ENCODE assay signal across 1 cellular context in the genomic region with DNA sequence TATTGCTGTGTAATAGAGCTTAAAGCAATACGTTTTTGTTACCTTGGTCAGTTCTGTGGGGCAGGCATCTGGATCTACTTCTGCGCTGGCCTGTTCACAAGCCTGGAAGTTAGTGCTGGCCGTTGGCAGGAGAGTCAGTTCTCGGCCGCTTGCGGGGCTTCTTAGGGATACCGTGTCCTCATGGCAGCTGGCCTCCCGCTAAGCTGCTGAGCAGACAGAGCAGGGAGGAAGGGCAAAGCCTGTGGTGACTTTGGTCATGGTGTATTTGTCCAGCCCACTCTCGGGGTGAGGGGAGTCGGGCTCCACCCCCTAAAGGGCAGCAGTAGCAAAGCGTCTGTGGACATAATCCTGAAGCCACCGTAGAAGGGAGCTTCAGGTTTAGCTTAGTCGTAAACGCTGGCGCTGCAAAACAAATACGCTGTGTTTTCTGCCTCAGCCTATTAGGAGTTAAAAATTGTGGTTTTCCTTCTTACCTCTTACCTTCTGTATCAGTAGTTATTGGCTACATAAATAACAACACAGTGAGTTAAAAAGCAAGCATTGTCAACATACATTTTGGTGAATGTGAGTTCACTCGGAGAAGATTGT.
A peak's percentile ranks its signal among the peaks of the same experiment; 100 is the strongest.
TF ChIP-seq lines count a peak whose summit lies in the region.

No MANE protein-coding gene starts in this region.

TF ChIP-seq in HepG2, 621 proteins besides CTCF, POLR2A, EP300 and RAD21 (continued from another document):
- TF ChIP-seq, protein P1, sequence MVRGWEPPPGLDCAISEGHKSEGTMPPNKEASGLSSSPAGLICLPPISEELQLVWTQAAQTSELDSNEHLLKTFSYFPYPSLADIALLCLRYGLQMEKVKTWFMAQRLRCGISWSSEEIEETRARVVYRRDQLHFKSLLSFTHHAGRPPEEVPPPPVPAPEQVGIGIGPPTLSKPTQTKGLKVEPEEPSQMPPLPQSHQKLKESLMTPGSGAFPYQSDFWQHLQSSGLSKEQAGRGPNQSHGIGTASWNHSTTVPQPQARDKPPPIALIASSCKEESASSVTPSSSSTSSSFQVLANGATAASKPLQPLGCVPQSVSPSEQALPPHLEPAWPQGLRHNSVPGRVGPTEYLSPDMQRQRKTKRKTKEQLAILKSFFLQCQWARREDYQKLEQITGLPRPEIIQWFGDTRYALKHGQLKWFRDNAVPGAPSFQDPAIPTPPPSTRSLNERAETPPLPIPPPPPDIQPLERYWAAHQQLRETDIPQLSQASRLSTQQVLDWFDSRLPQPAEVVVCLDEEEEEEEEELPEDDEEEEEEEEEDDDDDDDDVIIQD (CRISPR knock-in tag; IDR thresholded peaks at IDR 0.05; ENCODE audit: low read depth): 0 out of 2 replicates have a peak, but pooled peaks have one; percentile 46
- TF ChIP-seq ZBTB38 (CRISPR knock-in tag; IDR thresholded peaks at IDR 0.05) (peak; percentile 83), POGZ (CRISPR knock-in tag; IDR thresholded peaks at IDR 0.05) (peak; percentile 53; the same call in 1 of the 2 replicates), MYC (CRISPR knock-in tag; IDR thresholded peaks at IDR 0.05; ENCODE audit: borderline replicate concordance) (peak; percentile 19; the same call in 1 of the 2 replicates), HNRNPL (IDR thresholded peaks at IDR 0.05; ENCODE audit: low read depth, low read length) (no peak), ZNF790 (CRISPR knock-in tag; IDR thresholded peaks at IDR 0.05; ENCODE audit: borderline replicate concordance) (no peak), CBX5 (CRISPR knock-in tag; IDR thresholded peaks at IDR 0.05; ENCODE audit: borderline replicate concordance) (no peak), SKI (IDR thresholded peaks at IDR 0.05; ENCODE audit: partially characterized antibody) (peak; percentile 24), KMT2A (CRISPR knock-in tag; IDR thresholded peaks at IDR 0.05) (peak; percentile 78), SOX6 (IDR thresholded peaks at IDR 0.05) (no peak), SOX6 (CRISPR knock-in tag; IDR thresholded peaks at IDR 0.05) (0 out of 2 replicates have a peak, but pooled peaks have one; percentile 24), KLF6 (CRISPR knock-in tag; IDR thresholded peaks at IDR 0.05) (0 out of 2 replicates have a peak, but pooled peaks have one; percentile 30), NR2F6 (IDR thresholded peaks at IDR 0.05) (no peak), NR2F6 (CRISPR knock-in tag; IDR thresholded peaks at IDR 0.05) (no peak), PHB2 (IDR thresholded peaks at IDR 0.05; ENCODE audit: partially characterized antibody) (no peak), ZNF839 (CRISPR knock-in tag; IDR thresholded peaks at IDR 0.05; ENCODE audit: borderline replicate concordance) (no peak), SETDB1 (CRISPR knock-in tag; IDR thresholded peaks at IDR 0.05; ENCODE audit: borderline replicate concordance) (no peak), NFE2 (CRISPR knock-in tag; IDR thresholded peaks at IDR 0.05) (no peak), NCOA2 (CRISPR knock-in tag; IDR thresholded peaks at IDR 0.05) (0 out of 2 replicates have a peak, but pooled peaks have one; percentile 20), PITX1 (CRISPR knock-in tag; IDR thresholded peaks at IDR 0.05) (0 out of 2 replicates have a peak, but pooled peaks have one; percentile 39), GTF3A (CRISPR knock-in tag; conservative IDR thresholded peaks at IDR 0.05) (no peak), TMF1 (CRISPR knock-in tag; IDR thresholded peaks at IDR 0.05; ENCODE audit: low read depth) (no peak), ZMYM4 (CRISPR knock-in tag; IDR thresholded peaks at IDR 0.05) (peak; percentile 63; the same call in 1 of the 2 replicates), PHF21A (CRISPR knock-in tag; IDR thresholded peaks at IDR 0.05) (no peak)
- TF ChIP-seq, protein P2, sequence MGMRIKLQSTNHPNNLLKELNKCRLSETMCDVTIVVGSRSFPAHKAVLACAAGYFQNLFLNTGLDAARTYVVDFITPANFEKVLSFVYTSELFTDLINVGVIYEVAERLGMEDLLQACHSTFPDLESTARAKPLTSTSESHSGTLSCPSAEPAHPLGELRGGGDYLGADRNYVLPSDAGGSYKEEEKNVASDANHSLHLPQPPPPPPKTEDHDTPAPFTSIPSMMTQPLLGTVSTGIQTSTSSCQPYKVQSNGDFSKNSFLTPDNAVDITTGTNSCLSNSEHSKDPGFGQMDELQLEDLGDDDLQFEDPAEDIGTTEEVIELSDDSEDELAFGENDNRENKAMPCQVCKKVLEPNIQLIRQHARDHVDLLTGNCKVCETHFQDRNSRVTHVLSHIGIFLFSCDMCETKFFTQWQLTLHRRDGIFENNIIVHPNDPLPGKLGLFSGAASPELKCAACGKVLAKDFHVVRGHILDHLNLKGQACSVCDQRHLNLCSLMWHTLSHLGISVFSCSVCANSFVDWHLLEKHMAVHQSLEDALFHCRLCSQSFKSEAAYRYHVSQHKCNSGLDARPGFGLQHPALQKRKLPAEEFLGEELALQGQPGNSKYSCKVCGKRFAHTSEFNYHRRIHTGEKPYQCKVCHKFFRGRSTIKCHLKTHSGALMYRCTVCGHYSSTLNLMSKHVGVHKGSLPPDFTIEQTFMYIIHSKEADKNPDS (CRISPR knock-in tag; IDR thresholded peaks at IDR 0.05): no peak
- TF ChIP-seq, protein P3, sequence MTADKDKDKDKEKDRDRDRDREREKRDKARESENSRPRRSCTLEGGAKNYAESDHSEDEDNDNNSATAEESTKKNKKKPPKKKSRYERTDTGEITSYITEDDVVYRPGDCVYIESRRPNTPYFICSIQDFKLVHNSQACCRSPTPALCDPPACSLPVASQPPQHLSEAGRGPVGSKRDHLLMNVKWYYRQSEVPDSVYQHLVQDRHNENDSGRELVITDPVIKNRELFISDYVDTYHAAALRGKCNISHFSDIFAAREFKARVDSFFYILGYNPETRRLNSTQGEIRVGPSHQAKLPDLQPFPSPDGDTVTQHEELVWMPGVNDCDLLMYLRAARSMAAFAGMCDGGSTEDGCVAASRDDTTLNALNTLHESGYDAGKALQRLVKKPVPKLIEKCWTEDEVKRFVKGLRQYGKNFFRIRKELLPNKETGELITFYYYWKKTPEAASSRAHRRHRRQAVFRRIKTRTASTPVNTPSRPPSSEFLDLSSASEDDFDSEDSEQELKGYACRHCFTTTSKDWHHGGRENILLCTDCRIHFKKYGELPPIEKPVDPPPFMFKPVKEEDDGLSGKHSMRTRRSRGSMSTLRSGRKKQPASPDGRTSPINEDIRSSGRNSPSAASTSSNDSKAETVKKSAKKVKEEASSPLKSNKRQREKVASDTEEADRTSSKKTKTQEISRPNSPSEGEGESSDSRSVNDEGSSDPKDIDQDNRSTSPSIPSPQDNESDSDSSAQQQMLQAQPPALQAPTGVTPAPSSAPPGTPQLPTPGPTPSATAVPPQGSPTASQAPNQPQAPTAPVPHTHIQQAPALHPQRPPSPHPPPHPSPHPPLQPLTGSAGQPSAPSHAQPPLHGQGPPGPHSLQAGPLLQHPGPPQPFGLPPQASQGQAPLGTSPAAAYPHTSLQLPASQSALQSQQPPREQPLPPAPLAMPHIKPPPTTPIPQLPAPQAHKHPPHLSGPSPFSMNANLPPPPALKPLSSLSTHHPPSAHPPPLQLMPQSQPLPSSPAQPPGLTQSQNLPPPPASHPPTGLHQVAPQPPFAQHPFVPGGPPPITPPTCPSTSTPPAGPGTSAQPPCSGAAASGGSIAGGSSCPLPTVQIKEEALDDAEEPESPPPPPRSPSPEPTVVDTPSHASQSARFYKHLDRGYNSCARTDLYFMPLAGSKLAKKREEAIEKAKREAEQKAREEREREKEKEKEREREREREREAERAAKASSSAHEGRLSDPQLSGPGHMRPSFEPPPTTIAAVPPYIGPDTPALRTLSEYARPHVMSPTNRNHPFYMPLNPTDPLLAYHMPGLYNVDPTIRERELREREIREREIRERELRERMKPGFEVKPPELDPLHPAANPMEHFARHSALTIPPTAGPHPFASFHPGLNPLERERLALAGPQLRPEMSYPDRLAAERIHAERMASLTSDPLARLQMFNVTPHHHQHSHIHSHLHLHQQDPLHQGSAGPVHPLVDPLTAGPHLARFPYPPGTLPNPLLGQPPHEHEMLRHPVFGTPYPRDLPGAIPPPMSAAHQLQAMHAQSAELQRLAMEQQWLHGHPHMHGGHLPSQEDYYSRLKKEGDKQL (CRISPR knock-in tag; IDR thresholded peaks at IDR 0.05; ENCODE audit: low read depth): no peak
- TF ChIP-seq, protein P4, sequence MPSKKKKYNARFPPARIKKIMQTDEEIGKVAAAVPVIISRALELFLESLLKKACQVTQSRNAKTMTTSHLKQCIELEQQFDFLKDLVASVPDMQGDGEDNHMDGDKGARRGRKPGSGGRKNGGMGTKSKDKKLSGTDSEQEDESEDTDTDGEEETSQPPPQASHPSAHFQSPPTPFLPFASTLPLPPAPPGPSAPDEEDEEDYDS (CRISPR knock-in tag; IDR thresholded peaks at IDR 0.05): peak; percentile 34; the same call in 1 of the 2 replicates
- TF ChIP-seq, protein P5, sequence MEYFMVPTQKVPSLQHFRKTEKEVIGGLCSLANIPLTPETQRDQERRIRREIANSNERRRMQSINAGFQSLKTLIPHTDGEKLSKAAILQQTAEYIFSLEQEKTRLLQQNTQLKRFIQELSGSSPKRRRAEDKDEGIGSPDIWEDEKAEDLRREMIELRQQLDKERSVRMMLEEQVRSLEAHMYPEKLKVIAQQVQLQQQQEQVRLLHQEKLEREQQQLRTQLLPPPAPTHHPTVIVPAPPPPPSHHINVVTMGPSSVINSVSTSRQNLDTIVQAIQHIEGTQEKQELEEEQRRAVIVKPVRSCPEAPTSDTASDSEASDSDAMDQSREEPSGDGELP (IDR thresholded peaks at IDR 0.05; ENCODE audit: borderline replicate concordance, low read depth): peak; percentile 39; the same call in 1 of the 2 replicates
- TF ChIP-seq, protein P6, sequence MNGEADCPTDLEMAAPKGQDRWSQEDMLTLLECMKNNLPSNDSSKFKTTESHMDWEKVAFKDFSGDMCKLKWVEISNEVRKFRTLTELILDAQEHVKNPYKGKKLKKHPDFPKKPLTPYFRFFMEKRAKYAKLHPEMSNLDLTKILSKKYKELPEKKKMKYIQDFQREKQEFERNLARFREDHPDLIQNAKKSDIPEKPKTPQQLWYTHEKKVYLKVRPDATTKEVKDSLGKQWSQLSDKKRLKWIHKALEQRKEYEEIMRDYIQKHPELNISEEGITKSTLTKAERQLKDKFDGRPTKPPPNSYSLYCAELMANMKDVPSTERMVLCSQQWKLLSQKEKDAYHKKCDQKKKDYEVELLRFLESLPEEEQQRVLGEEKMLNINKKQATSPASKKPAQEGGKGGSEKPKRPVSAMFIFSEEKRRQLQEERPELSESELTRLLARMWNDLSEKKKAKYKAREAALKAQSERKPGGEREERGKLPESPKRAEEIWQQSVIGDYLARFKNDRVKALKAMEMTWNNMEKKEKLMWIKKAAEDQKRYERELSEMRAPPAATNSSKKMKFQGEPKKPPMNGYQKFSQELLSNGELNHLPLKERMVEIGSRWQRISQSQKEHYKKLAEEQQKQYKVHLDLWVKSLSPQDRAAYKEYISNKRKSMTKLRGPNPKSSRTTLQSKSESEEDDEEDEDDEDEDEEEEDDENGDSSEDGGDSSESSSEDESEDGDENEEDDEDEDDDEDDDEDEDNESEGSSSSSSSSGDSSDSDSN (CRISPR knock-in tag; IDR thresholded peaks at IDR 0.05): 0 out of 2 replicates have a peak, but pooled peaks have one; percentile 41
